1 cellular context compared by ENCODE assay signal in the genomic region with DNA sequence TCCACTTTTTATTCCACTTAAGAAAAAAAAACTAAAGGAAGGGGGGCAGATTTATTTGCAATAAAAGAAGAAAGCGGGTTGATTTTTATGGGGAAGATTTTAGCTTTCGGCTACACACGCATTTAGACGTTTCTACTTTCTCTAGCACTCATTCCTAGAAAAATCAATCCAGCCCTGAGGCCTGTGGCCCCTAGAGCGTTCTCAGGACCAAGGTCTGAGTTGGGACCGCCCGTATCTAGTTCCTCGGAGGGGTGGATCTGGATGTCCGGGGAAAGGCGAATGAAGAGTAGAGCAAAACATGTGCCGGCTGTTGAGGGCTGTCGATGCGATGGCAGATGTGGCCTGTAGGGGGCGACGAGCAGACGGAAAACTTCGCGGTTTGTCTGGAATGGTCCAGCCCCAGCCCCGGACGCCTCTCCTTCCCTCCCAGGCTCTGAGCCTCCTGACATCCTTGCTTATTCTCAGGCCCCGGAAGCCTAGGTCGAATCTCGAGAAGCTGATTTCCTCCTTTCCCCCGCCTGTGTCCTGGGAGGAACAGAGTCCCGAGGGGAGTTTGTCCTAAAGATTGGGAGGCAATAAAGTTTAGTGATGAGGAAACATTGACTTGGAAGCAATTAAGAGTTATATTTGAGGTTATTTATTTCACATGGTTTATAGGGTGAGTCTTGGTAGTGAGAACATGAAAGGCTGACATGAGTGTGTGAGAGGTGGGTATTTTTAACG.
TF ChIP-seq lines count a peak whose summit lies in the region.

No MANE protein-coding gene starts in this region.

TF ChIP-seq in GM23338, 12 proteins besides CTCF, POLR2A, EP300 and RAD21 (continued from another document):
- TF ChIP-seq, protein P1, sequence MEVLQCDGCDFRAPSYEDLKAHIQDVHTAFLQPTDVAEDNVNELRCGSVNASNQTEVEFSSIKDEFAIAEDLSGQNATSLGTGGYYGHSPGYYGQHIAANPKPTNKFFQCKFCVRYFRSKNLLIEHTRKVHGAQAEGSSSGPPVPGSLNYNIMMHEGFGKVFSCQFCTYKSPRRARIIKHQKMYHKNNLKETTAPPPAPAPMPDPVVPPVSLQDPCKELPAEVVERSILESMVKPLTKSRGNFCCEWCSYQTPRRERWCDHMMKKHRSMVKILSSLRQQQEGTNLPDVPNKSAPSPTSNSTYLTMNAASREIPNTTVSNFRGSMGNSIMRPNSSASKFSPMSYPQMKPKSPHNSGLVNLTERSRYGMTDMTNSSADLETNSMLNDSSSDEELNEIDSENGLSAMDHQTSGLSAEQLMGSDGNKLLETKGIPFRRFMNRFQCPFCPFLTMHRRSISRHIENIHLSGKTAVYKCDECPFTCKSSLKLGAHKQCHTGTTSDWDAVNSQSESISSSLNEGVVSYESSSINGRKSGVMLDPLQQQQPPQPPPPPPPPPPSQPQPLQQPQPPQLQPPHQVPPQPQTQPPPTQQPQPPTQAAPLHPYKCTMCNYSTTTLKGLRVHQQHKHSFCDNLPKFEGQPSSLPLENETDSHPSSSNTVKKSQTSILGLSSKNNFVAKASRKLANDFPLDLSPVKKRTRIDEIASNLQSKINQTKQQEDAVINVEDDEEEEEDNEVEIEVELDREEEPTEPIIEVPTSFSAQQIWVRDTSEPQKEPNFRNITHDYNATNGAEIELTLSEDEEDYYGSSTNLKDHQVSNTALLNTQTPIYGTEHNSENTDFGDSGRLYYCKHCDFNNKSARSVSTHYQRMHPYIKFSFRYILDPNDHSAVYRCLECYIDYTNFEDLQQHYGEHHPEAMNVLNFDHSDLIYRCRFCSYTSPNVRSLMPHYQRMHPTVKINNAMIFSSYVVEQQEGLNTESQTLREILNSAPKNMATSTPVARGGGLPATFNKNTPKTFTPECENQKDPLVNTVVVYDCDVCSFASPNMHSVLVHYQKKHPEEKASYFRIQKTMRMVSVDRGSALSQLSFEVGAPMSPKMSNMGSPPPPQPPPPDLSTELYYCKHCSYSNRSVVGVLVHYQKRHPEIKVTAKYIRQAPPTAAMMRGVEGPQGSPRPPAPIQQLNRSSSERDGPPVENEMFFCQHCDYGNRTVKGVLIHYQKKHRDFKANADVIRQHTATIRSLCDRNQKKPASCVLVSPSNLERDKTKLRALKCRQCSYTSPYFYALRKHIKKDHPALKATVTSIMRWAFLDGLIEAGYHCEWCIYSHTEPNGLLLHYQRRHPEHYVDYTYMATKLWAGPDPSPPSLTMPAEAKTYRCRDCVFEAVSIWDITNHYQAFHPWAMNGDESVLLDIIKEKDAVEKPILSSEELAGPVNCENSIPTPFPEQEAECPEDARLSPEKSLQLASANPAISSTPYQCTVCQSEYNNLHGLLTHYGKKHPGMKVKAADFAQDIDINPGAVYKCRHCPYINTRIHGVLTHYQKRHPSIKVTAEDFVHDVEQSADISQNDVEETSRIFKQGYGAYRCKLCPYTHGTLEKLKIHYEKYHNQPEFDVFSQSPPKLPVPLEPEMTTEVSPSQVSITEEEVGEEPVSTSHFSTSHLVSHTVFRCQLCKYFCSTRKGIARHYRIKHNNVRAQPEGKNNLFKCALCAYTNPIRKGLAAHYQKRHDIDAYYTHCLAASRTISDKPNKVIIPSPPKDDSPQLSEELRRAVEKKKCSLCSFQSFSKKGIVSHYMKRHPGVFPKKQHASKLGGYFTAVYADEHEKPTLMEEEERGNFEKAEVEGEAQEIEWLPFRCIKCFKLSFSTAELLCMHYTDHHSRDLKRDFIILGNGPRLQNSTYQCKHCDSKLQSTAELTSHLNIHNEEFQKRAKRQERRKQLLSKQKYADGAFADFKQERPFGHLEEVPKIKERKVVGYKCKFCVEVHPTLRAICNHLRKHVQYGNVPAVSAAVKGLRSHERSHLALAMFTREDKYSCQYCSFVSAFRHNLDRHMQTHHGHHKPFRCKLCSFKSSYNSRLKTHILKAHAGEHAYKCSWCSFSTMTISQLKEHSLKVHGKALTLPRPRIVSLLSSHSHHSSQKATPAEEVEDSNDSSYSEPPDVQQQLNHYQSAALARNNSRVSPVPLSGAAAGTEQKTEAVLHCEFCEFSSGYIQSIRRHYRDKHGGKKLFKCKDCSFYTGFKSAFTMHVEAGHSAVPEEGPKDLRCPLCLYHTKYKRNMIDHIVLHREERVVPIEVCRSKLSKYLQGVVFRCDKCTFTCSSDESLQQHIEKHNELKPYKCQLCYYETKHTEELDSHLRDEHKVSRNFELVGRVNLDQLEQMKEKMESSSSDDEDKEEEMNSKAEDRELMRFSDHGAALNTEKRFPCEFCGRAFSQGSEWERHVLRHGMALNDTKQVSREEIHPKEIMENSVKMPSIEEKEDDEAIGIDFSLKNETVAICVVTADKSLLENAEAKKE (CRISPR knock-in tag; IDR thresholded peaks at IDR 0.05): no peak
